In the genomic region with DNA sequence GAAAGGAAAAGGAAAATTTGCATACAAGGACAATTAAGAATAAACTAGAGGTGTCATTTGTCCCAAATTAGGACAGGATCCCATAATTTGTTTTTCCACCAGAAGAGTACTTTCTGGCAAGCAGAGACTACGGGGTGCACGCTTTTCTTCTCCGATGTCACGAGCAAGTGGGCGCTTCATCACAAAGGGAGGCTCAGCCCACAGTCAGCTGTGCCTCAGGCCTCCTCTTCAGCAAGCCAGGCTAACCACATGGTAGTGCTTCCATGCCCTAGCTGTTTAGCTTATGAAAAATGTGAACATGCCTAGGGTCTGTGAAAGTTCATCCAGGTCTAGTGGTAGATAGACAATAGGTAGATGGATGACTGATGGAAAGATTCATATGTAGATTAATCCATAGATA, we compare ENCODE assay signal across 23 cellular contexts.
"Had no signal": no experiment of that assay in that cellular context is flagged by ENCODE, and none has a peak within 500 bp of the region (broad histone marks: within the 10 kb centered on the region; RNA-seq: fewer than 3 reads in every experiment).

No MANE protein-coding gene starts in this region.

- ATAC-seq: activated CD8-positive, alpha-beta T cell treated with anti-CD3 and anti-CD28 coated beads for 36 hours; activated T-cell treated with anti-CD3 and anti-CD28 coated beads, Interleukin-2, amount 50 U/mL, for 72 hours; Panc1; T-helper 17 cell had no signal

- DNase-seq: activated CD4-positive, alpha-beta T cell treated with anti-CD3 and anti-CD28 coated beads, Interleukin-2, amount 10 ng/mL, durations not matched to agents 7 days and 5 days; activated CD4-positive, CD25-positive, alpha-beta regulatory T cell; activated CD8-positive, alpha-beta memory T cell treated with anti-CD3 and anti-CD28 coated beads, Interleukin-2, amount 50 U/mL, for 4 hours; activated CD8-positive, alpha-beta T cell treated with anti-CD3 and anti-CD28 coated beads for 36 hours; activated T-cell treated with anti-CD3 and anti-CD28 coated beads, Interleukin-2, amount 50 U/mL, for 72 hours; aorta; central memory CD4-positive, alpha-beta T cell; IMR-90; Kasumi-1; KBM-7; NCI-H1048; NCI-H1417; NCI-H1694; NCI-H2029; NCI-H2107; NCI-H510A treated with DMSO at 0.1 percent for 48 hours; NCI-H69; NK-92 treated with Interleukin-12 subunit alpha and Interleukin-12 subunit beta, amount 100 ng/mL, for 24 hours; OCI-M1; SHP77; T-helper 17 cell; T-helper 9 cell had no signal
